Comparison of ENCODE assay signal across 8 cellular contexts in genomic region chr12:113220593-113221180, GRCh38. TPM values are rescaled to one million over a fixed set of nuclear protein-coding genes. Genes with fewer than 3 reads are reported as not detected.
DNase-seq lines count a peak whose midpoint lies in the region; ATAC-seq, FAIRE-seq and TF ChIP-seq lines count a peak whose summit lies in the region.

No MANE protein-coding gene starts in this region.

- intact Hi-C loops in activated CD4-positive, alpha-beta T cell treated with anti-CD3 and anti-CD28 coated beads for 36 hours (cut with DNase I, micrococcal nuclease), result loop anchor here (1.0 to 5.0 kb wide), 11 partner anchors 10 to 746 kb away; partner anchors contain the start of genes DDX54 (in 1 of the 2), PLBD2 (in 1 of the 2), RASAL1 (in 1 of the 2) and RBM19 (in 1 of the 2)

- no peaks in the 10 kb centered on the region for H3K9me3 Mint-ChIP-seq in activated CD4-positive, alpha-beta T cell treated with anti-CD3 and anti-CD28 coated beads for 36 hours (ENCODE audit: low read depth)
- no peaks in the 10 kb centered on the region for H3K9me3 Mint-ChIP-seq in effector memory CD8-positive, alpha-beta T cell
- H3K9me3 Mint-ChIP-seq in osteocyte (ENCODE audit: unreplicated experiment), result no peaks in the 10 kb centered on the region

- no peaks in the 10 kb centered on the region for H3K27me3 Mint-ChIP-seq in activated CD4-positive, alpha-beta T cell treated with anti-CD3 and anti-CD28 coated beads for 36 hours
- H3K27me3 Mint-ChIP-seq in effector memory CD8-positive, alpha-beta T cell, result no peaks in the 10 kb centered on the region
- no peaks in the 10 kb centered on the region for H3K27me3 Mint-ChIP-seq in osteocyte (ENCODE audit: unreplicated experiment)

- FAIRE-seq in RCC 7860 (lab: Jason Lieb, UNC), result no peak

- ATAC-seq in activated CD4-positive, alpha-beta T cell treated with anti-CD3 and anti-CD28 coated beads for 36 hours, result no peak
- no peak for ATAC-seq in effector memory CD8-positive, alpha-beta T cell (replicated peaks)

- no peak for TF ChIP-seq CTCF in osteocyte (IDR thresholded peaks at IDR 0.05)

- CTCF ChIA-PET in activated CD4-positive, alpha-beta T cell treated with anti-CD3 and anti-CD28 coated beads for 36 hours (lab: Charles Lee), result interaction anchor here (0.6 to 1.6 kb wide), 7 partner anchors 9 to 172 kb away, joined by 3 to 6 read pairs (median 3); no protein-coding TSS in a partner anchor

- no peak for DNase-seq in activated CD4-positive, alpha-beta T cell treated with anti-CD3 and anti-CD28 coated beads for 36 hours
- DNase-seq in activated CD4-positive, alpha-beta T cell treated with anti-CD3 and anti-CD28 coated beads for 1 hour, result no peak
- DNase-seq in NCI-H2227 treated with DMSO at 0.1 percent for 48 hours (lab: John Stamatoyannopoulos, UW) (peak; percentile 55), osteocyte (ENCODE audit: extremely low spot score, unreplicated experiment) (no peak), RCC 7860 (ENCODE audit: low spot score) (no peak), NCI-H2196 (lab: John Stamatoyannopoulos, UW; ENCODE audit: unreplicated experiment) (no peak), GF-D8 (lab: John Stamatoyannopoulos, UW) (no peak)
- DNase-seq in effector memory CD8-positive, alpha-beta T cell, result no peak

- POLR2A ChIA-PET in activated CD4-positive, alpha-beta T cell treated with anti-CD3 and anti-CD28 coated beads for 36 hours (lab: Charles Lee), result interaction anchor here (0.6 to 1.9 kb wide), 6 partner anchors 9 to 36 kb away, joined by 3 to 8 read pairs (median 4); partner anchors contain the start of gene RITA1

- peaks cover 35% of the 10 kb centered on the region for H3K4me1 Mint-ChIP-seq in activated CD4-positive, alpha-beta T cell treated with anti-CD3 and anti-CD28 coated beads for 36 hours
- H3K4me1 Mint-ChIP-seq in effector memory CD8-positive, alpha-beta T cell (ENCODE audit: low read depth in 2 of 2), result peaks cover 10 to 15% of the 10 kb centered on the region in 2 donors
- peaks cover 43% of the 10 kb centered on the region for H3K4me1 Mint-ChIP-seq in osteocyte (ENCODE audit: unreplicated experiment)

- H3K27ac Mint-ChIP-seq in activated CD4-positive, alpha-beta T cell treated with anti-CD3 and anti-CD28 coated beads for 36 hours, result peak overlapping the region; percentile 83
- peak overlapping the region; percentile 76 to 86 for H3K27ac Mint-ChIP-seq in effector memory CD8-positive, alpha-beta T cell
- peak overlapping the region; percentile 94 for H3K27ac Mint-ChIP-seq in osteocyte (ENCODE audit: unreplicated experiment)

- peak overlapping the region; percentile 94 for H3K4me3 Mint-ChIP-seq in activated CD4-positive, alpha-beta T cell treated with anti-CD3 and anti-CD28 coated beads for 36 hours
- peak overlapping the region; percentile 80 to 86 for H3K4me3 Mint-ChIP-seq in effector memory CD8-positive, alpha-beta T cell
- H3K4me3 Mint-ChIP-seq in osteocyte (ENCODE audit: unreplicated experiment), result peak overlapping the region; percentile 77

- no peaks in the 10 kb centered on the region for H3K36me3 Mint-ChIP-seq in activated CD4-positive, alpha-beta T cell treated with anti-CD3 and anti-CD28 coated beads for 36 hours (ENCODE audit: low read depth)
- H3K36me3 Mint-ChIP-seq in effector memory CD8-positive, alpha-beta T cell (ENCODE audit: insufficient read depth), result peaks cover 19% of the 10 kb centered on the region
- no peaks in the 10 kb centered on the region for H3K36me3 Mint-ChIP-seq in osteocyte (ENCODE audit: unreplicated experiment)

RNA-seq across cellular contexts. Expression of gene TPCN1, which starts 0.6 kb away (rescaled TPM):
- total RNA-seq in activated CD4-positive, alpha-beta T cell treated with anti-CD3 and anti-CD28 coated beads for 36 hours, result 10 to 100 TPM; 35.5 to 37.0 TPM
- total RNA-seq in osteocyte, result 74.6 and 80.6 TPM in 2 replicates

RNA-seq across cellular contexts. Expression of gene RITA1, which starts 35.2 kb away (rescaled TPM):
- total RNA-seq in activated CD4-positive, alpha-beta T cell treated with anti-CD3 and anti-CD28 coated beads for 36 hours, result 10 to 100 TPM; 23.4 to 25.7 TPM
- total RNA-seq in osteocyte, result 19.9 and 20.5 TPM in 2 replicates

RNA-seq across cellular contexts. Expression of gene DDX54, which starts 35.4 kb away (rescaled TPM):
- 100 to 1,000 TPM; 118 to 132 TPM for total RNA-seq in activated CD4-positive, alpha-beta T cell treated with anti-CD3 and anti-CD28 coated beads for 36 hours
- total RNA-seq in osteocyte, result 52.8 and 52.9 TPM in 2 replicates
